ENCODE assay signal across 8 cellular contexts in genomic region chr16:64130140-64130539, GRCh38.
"Had no signal": no experiment of that assay in that cellular context is flagged by ENCODE, and none has a peak within 500 bp of the region (broad histone marks: within the 10 kb centered on the region; RNA-seq: fewer than 3 reads in every experiment).

No MANE protein-coding gene starts in this region.

- FAIRE-seq: H1, H54 had no signal

- ATAC-seq: GM23338 had no signal

- DNase-seq: H9, HCEC 1CT, IMR-90, KBM-7 had no signal

- H3K27ac ChIP-seq: HL-60 had no signal

- H3K4me3 ChIP-seq: GM23338 had no signal

- H2AFZ ChIP-seq: GM23338 had no signal

- H3K4me2 ChIP-seq: GM23338 had no signal
